24 cellular contexts compared by ENCODE assay signal in genomic region chr1:43144228-43144627, GRCh38. TPM values are rescaled to one million over a fixed set of nuclear protein-coding genes. Genes with fewer than 3 reads are reported as not detected.
A peak's percentile ranks its signal among the peaks of the same experiment; 100 is the strongest.
DNase-seq lines count a peak whose midpoint lies in the region; ATAC-seq and TF ChIP-seq lines count a peak whose summit lies in the region.
"Had no signal": no experiment of that assay in that cellular context is flagged by ENCODE, and none has a peak within 500 bp of the region (broad histone marks: within the 10 kb centered on the region; RNA-seq: fewer than 3 reads in every experiment).

No MANE protein-coding gene starts in this region.

- TF ChIP-seq CTCF in astrocyte of the cerebellum (IDR thresholded peaks at IDR 0.05; ENCODE audit: low read depth, low read length, missing control alignments) (no peak), fibroblast of pulmonary artery (IDR thresholded peaks at IDR 0.05; ENCODE audit: low read length, missing control alignments) (no peak)

- in situ Hi-C loops in astrocyte of the cerebellum (cut with HindIII; ENCODE audit: low sequenced_read_pairs) = no loop called here

- ATAC-seq in HG03135 (IDR thresholded peaks at IDR 0.05; ENCODE audit: unreplicated experiment) = no peak
- no peak for ATAC-seq in activated CD8-positive, alpha-beta T cell treated with anti-CD3 and anti-CD28 coated beads, Interleukin-2, amount 10 ng/mL, durations not matched to agents 7 days and 5 days
- ATAC-seq: naive thymus-derived CD8-positive, alpha-beta T cell; Panc1; pancreas; right lobe of liver had no signal

- peak; percentile 17 for DNase-seq in AG08396 (ENCODE audit: low spot score)
- peak; percentile 54 for DNase-seq in HS-27A (ENCODE audit: low read depth)
- DNase-seq in astrocyte of the cerebellum (ENCODE audit: low read depth) = peak; percentile 4
- peak; percentile 43 for DNase-seq in fibroblast of pulmonary artery (ENCODE audit: low read depth)
- no peak for DNase-seq in dermis blood vessel endothelial cell
- DNase-seq in activated CD4-positive, alpha-beta T cell treated with anti-CD3 and anti-CD28 coated beads, Interleukin-2, amount 10 ng/mL, durations not matched to agents 24 days and 14 days = no peak
- DNase-seq in activated CD8-positive, alpha-beta T cell treated with anti-CD3 and anti-CD28 coated beads, Interleukin-2, amount 10 ng/mL, durations not matched to agents 7 days and 5 days = no peak
- DNase-seq: activated CD4-positive, alpha-beta T cell treated with anti-CD3 and anti-CD28 coated beads, Interleukin-2, amount 10 ng/mL, durations not matched to agents 7 days and 5 days; activated naive CD4-positive, alpha-beta T cell; aorta; CD4-positive, alpha-beta T cell; colonic mucosa; DMS79 treated with DMSO at 0.1 percent for 48 hours; head of caudate nucleus; islet precursor cell; naive thymus-derived CD8-positive, alpha-beta T cell; NCI-H1417 treated with DMSO at 0.1 percent for 48 hours; pancreas; right lobe of liver; stomach; upper lobe of left lung had no signal

- POLR2A ChIA-PET in activated CD8-positive, alpha-beta T cell treated with anti-CD3 and anti-CD28 coated beads, Interleukin-2, amount 10 ng/mL, durations not matched to agents 7 days and 5 days (lab: Charles Lee) = no interaction called here

- H3K9me3 Mint-ChIP-seq in activated CD4-positive, alpha-beta T cell treated with anti-CD3 and anti-CD28 coated beads, Interleukin-2, amount 10 ng/mL, durations not matched to agents 24 days and 14 days = peaks cover 4% of the 10 kb centered on the region
- no peaks in the 10 kb centered on the region for H3K9me3 Mint-ChIP-seq in activated CD8-positive, alpha-beta T cell treated with anti-CD3 and anti-CD28 coated beads, Interleukin-2, amount 10 ng/mL, durations not matched to agents 7 days and 5 days (ENCODE audit: insufficient read depth)
- H3K9me3 Mint-ChIP-seq: CD4-positive, alpha-beta T cell had no signal

- H3K4me3 Mint-ChIP-seq in activated CD4-positive, alpha-beta T cell treated with anti-CD3 and anti-CD28 coated beads, Interleukin-2, amount 10 ng/mL, durations not matched to agents 24 days and 14 days = no peak overlapping the region
- no peak overlapping the region for H3K4me3 Mint-ChIP-seq in activated CD8-positive, alpha-beta T cell treated with anti-CD3 and anti-CD28 coated beads, Interleukin-2, amount 10 ng/mL, durations not matched to agents 7 days and 5 days
- H3K4me3 Mint-ChIP-seq: activated CD4-positive, alpha-beta T cell treated with anti-CD3 and anti-CD28 coated beads, Interleukin-2, amount 10 ng/mL, durations not matched to agents 7 days and 5 days; CD4-positive, alpha-beta T cell; memory B cell; naive thymus-derived CD8-positive, alpha-beta T cell had no signal

- H3K27me3 Mint-ChIP-seq in activated CD4-positive, alpha-beta T cell treated with anti-CD3 and anti-CD28 coated beads, Interleukin-2, amount 10 ng/mL, durations not matched to agents 24 days and 14 days = peaks cover 56% of the 10 kb centered on the region
- H3K27me3 Mint-ChIP-seq in activated CD8-positive, alpha-beta T cell treated with anti-CD3 and anti-CD28 coated beads, Interleukin-2, amount 10 ng/mL, durations not matched to agents 7 days and 5 days (ENCODE audit: low read depth) = peaks cover 48% of the 10 kb centered on the region

- no peak overlapping the region for H3K4me3 ChIP-seq in astrocyte of the cerebellum (ENCODE audit: low read depth, low read length)
- H3K4me3 ChIP-seq in fibroblast of pulmonary artery (replicated peaks; ENCODE audit: low read depth, low read length) = no peak overlapping the region
- H3K4me3 ChIP-seq: colonic mucosa, pancreas, right lobe of liver, stomach, upper lobe of left lung had no signal

- H3K27ac Mint-ChIP-seq in activated CD4-positive, alpha-beta T cell treated with anti-CD3 and anti-CD28 coated beads, Interleukin-2, amount 10 ng/mL, durations not matched to agents 24 days and 14 days = no peak overlapping the region
- no peak overlapping the region for H3K27ac Mint-ChIP-seq in activated CD8-positive, alpha-beta T cell treated with anti-CD3 and anti-CD28 coated beads, Interleukin-2, amount 10 ng/mL, durations not matched to agents 7 days and 5 days
- H3K27ac Mint-ChIP-seq: activated CD4-positive, alpha-beta T cell treated with anti-CD3 and anti-CD28 coated beads, Interleukin-2, amount 10 ng/mL, durations not matched to agents 7 days and 5 days; CD4-positive, alpha-beta T cell; memory B cell had no signal

- H3K4me1 Mint-ChIP-seq in activated CD4-positive, alpha-beta T cell treated with anti-CD3 and anti-CD28 coated beads, Interleukin-2, amount 10 ng/mL, durations not matched to agents 24 days and 14 days = no peaks in the 10 kb centered on the region
- peaks cover 2% of the 10 kb centered on the region for H3K4me1 Mint-ChIP-seq in activated CD8-positive, alpha-beta T cell treated with anti-CD3 and anti-CD28 coated beads, Interleukin-2, amount 10 ng/mL, durations not matched to agents 7 days and 5 days (ENCODE audit: low read depth)
- H3K4me1 Mint-ChIP-seq: memory B cell had no signal

- intact Hi-C loops in activated CD4-positive, alpha-beta T cell treated with anti-CD3 and anti-CD28 coated beads, Interleukin-2, amount 10 ng/mL, durations not matched to agents 24 days and 14 days (cut with micrococcal nuclease) = no loop called here

- H3K36me3 Mint-ChIP-seq in activated CD4-positive, alpha-beta T cell treated with anti-CD3 and anti-CD28 coated beads, Interleukin-2, amount 10 ng/mL, durations not matched to agents 24 days and 14 days (ENCODE audit: low read depth) = no peaks in the 10 kb centered on the region
- no peaks in the 10 kb centered on the region for H3K36me3 Mint-ChIP-seq in activated CD8-positive, alpha-beta T cell treated with anti-CD3 and anti-CD28 coated beads, Interleukin-2, amount 10 ng/mL, durations not matched to agents 7 days and 5 days (ENCODE audit: low read depth)
- H3K36me3 Mint-ChIP-seq: memory B cell had no signal

- CTCF ChIA-PET in activated CD8-positive, alpha-beta T cell treated with anti-CD3 and anti-CD28 coated beads, Interleukin-2, amount 10 ng/mL, durations not matched to agents 7 days and 5 days (lab: Charles Lee) = interaction anchor here (0.6 kb wide), 1 partner anchor 1732 kb away, joined by 3 read pairs; no protein-coding TSS in a partner anchor

RNA-seq across cellular contexts. Expression of gene EBNA1BP2, which starts 27.9 kb away (rescaled TPM):
- total RNA-seq in dermis blood vessel endothelial cell = 68.1 and 89.9 TPM in 2 replicates
- total RNA-seq in activated CD4-positive, alpha-beta T cell treated with anti-CD3 and anti-CD28 coated beads, Interleukin-2, amount 10 ng/mL, durations not matched to agents 24 days and 14 days = 134 and 135 TPM in 2 replicates
- 10 to 100 TPM; 58.8 to 59.0 TPM for total RNA-seq in activated CD8-positive, alpha-beta T cell treated with anti-CD3 and anti-CD28 coated beads, Interleukin-2, amount 10 ng/mL, durations not matched to agents 7 days and 5 days

RNA-seq across cellular contexts. Expression of gene CFAP57, which starts 27.9 kb away (rescaled TPM):
- 0.14 and 0.17 TPM in 2 replicates for total RNA-seq in dermis blood vessel endothelial cell
- total RNA-seq in activated CD4-positive, alpha-beta T cell treated with anti-CD3 and anti-CD28 coated beads, Interleukin-2, amount 10 ng/mL, durations not matched to agents 24 days and 14 days = 0.40 TPM in 1 of 2 replicates, not detected in the other
- total RNA-seq in activated CD8-positive, alpha-beta T cell treated with anti-CD3 and anti-CD28 coated beads, Interleukin-2, amount 10 ng/mL, durations not matched to agents 7 days and 5 days = not detected
- total RNA-seq: activated CD4-positive, alpha-beta T cell treated with anti-CD3 and anti-CD28 coated beads, Interleukin-2, amount 10 ng/mL, durations not matched to agents 7 days and 5 days; CD4-positive, alpha-beta T cell; naive thymus-derived CD8-positive, alpha-beta T cell; right lobe of liver had no signal

Comparison
In these comparisons a context has a peak if more than half of its experiments do, and no peak if none do; other contexts are left out.
1. DNase-seq: peak in AG08396 (single experiment), HS-27A (single experiment), astrocyte of the cerebellum (single experiment) and fibroblast of pulmonary artery (single experiment); none in dermis blood vessel endothelial cell (single experiment), activated CD4-positive, alpha-beta T cell treated with anti-CD3 and anti-CD28 coated beads, Interleukin-2, amount 10 ng/mL, durations not matched to agents 24 days and 14 days (single experiment) and activated CD8-positive, alpha-beta T cell treated with anti-CD3 and anti-CD28 coated beads, Interleukin-2, amount 10 ng/mL, durations not matched to agents 7 days and 5 days (single experiment).